8 cellular contexts compared by ENCODE assay signal in genomic region chr21:41167348-41168342, GRCh38. TPM values are rescaled to one million over a fixed set of nuclear protein-coding genes. Genes with fewer than 3 reads are reported as not detected.
DNase-seq lines count a peak whose midpoint lies in the region; ATAC-seq, FAIRE-seq and TF ChIP-seq lines count a peak whose summit lies in the region.

Gene BACE2, plus strand, starts transcription at chr21:41168160. Its CDS starts 104 bp downstream, at chr21:41168264.

- BruUV-seq in Panc1 (replicated peaks; lab: Mats Ljungman, UMichigan), result no TSS peak

- TF ChIP-seq POLR2A in heart left ventricle (IDR thresholded peaks at IDR 0.05), result peak in 1 of 2 donors; percentile 33

- H3K27me3 ChIP-seq in Panc1 (ENCODE audit: control insufficient read depth, insufficient read depth, low read length) (no peaks in the 10 kb centered on the region), heart left ventricle (peaks cover 0 to 15% (median 0%) of the 10 kb centered on the region in 9 donors), parathyroid adenoma (ENCODE audit: control insufficient read depth, insufficient read depth, low read length) (no peaks in the 10 kb centered on the region), aorta (ENCODE audit: control insufficient read depth in 1 of 2, insufficient read depth in 2 of 2, low read length in 1 of 2) (no peaks in the 10 kb centered on the region)

- H3K9me3 ChIP-seq in Panc1 (ENCODE audit: control insufficient read depth, insufficient read depth, low read depth, low read length) (no peaks in the 10 kb centered on the region), heart left ventricle (no peaks in the 10 kb centered on the region), parathyroid adenoma (ENCODE audit: control insufficient read depth, low read length) (no peaks in the 10 kb centered on the region), aorta (ENCODE audit: control insufficient read depth, low read length) (no peaks in the 10 kb centered on the region)

- peak within 1 kb of the TSS; percentile 89 for H3K4me2 ChIP-seq in parathyroid adenoma (ENCODE audit: low read length)

- no peak within 1 kb of the TSS for H3K9ac ChIP-seq in parathyroid adenoma

- DNase-seq in DMS 273 treated with DMSO at 0.1 percent for 48 hours (lab: John Stamatoyannopoulos, UW), result peak; percentile 13
- DNase-seq in HFF-Myc (ENCODE audit: extremely low read depth, low read depth), result no peak
- DNase-seq in Panc1 (ENCODE audit: low read depth, low spot score), result no peak
- peak; percentile 6 for DNase-seq in amniotic epithelial cell (ENCODE audit: low read depth)
- DNase-seq in heart left ventricle, result peak; percentile 85 to 88 (median 87)
- peak; percentile 90 to 94 for DNase-seq in aorta
- DNase-seq in HTR-8/SVneo (ENCODE audit: insufficient read length, low spot score), result no peak

- 1 to 2% (median 1%) methylated on average over 30 to 111 of the region's 111 CpGs for WGBS in heart left ventricle, 4 donors
- 0 to 1% methylated on average over 59 to 111 of the region's 111 CpGs for WGBS in aorta, 2 donors

- in situ Hi-C loops in Panc1 (cut with HindIII; ENCODE audit: low pct_unique_long_range_greater_than_20kb, low sequenced_read_pairs), result no loop called here

- H3K27ac ChIP-seq in Panc1 (ENCODE audit: low read length) (peak within 1 kb of the TSS; percentile 54; the same call in 1 of the 2 replicates), heart left ventricle (peak within 1 kb of the TSS; percentile 81 to 98 (median 90)), parathyroid adenoma (peak within 1 kb of the TSS; percentile 65), aorta (ENCODE audit: low read depth in 1 of 2, low read length in 2 of 2) (peak within 1 kb of the TSS; percentile 49 to 85)

- POLR2A ChIA-PET in Panc1 (lab: Charles Lee), result no interaction called here

- ATAC-seq in Panc1, result peak; percentile 95
- ATAC-seq in heart left ventricle, result peak; percentile 58 to 91 (median 86)
- peak; percentile 89 for ATAC-seq in aorta (ENCODE audit: low FRiP score)

- intact Hi-C loops in Panc1 (cut with micrococcal nuclease; ENCODE audit: unreplicated experiment), result no loop called here
- intact Hi-C loops in heart left ventricle (cut with DNase I), result loop anchor here in 2 of 10 donors (10.0 kb wide), 1 partner anchor 197 kb away; the partner anchor contains the start of gene MX2 (in 2 of the 2)
- intact Hi-C loops in aorta (cut with DNase I), result loop anchor here (2.0 to 5.0 kb wide), 4 partner anchors 70 to 255 kb away; no protein-coding TSS in a partner anchor

- peaks cover 6% of the 10 kb centered on the region for H3K4me1 ChIP-seq in Panc1 (ENCODE audit: control insufficient read depth, insufficient read depth, low read length)
- H3K4me1 ChIP-seq in heart left ventricle, result peaks cover 0 to 41% (median 20%) of the 10 kb centered on the region in 12 donors
- no peaks in the 10 kb centered on the region for H3K4me1 ChIP-seq in parathyroid adenoma
- no peaks in the 10 kb centered on the region for H3K4me1 ChIP-seq in aorta (ENCODE audit: control insufficient read depth in 1 of 2, insufficient read depth in 2 of 2, low read length in 2 of 2)

- TF ChIP-seq CTCF in HFF-Myc (IDR thresholded peaks at IDR 0.05; ENCODE audit: low read depth, low read length, missing control alignments), result peak; percentile 39
- peak; percentile 80 for TF ChIP-seq CTCF in Panc1 (IDR thresholded peaks at IDR 0.05)
- TF ChIP-seq CTCF in heart left ventricle (IDR thresholded peaks at IDR 0.05), result peak; percentile 32 to 87 (median 66)
- peak; percentile 50 for TF ChIP-seq CTCF in parathyroid adenoma (IDR thresholded peaks at IDR 0.05)

- no peaks in the 10 kb centered on the region for H3K36me3 ChIP-seq in Panc1 (ENCODE audit: control insufficient read depth, insufficient read depth, low read length)
- no peaks in the 10 kb centered on the region for H3K36me3 ChIP-seq in heart left ventricle
- H3K36me3 ChIP-seq in parathyroid adenoma (ENCODE audit: control insufficient read depth, insufficient read depth, low read length), result no peaks in the 10 kb centered on the region
- H3K36me3 ChIP-seq in aorta (ENCODE audit: control insufficient read depth in 1 of 2, insufficient read depth in 2 of 2, low read length in 1 of 2), result no peaks in the 10 kb centered on the region

- H2AFZ ChIP-seq in parathyroid adenoma, result peak within 1 kb of the TSS; percentile 85

- H3K79me2 ChIP-seq in parathyroid adenoma, result no peaks in the 10 kb centered on the region

- no peak for FAIRE-seq in HTR-8/SVneo (lab: Jason Lieb, UNC)

- H3K4me3 ChIP-seq in HFF-Myc (replicated peaks; ENCODE audit: low read depth, low read length) (peak within 1 kb of the TSS; percentile 76), Panc1 (ENCODE audit: low read depth in 2 of 2, low read length in 2 of 2) (peak within 1 kb of the TSS; percentile 54 to 59), heart left ventricle (peak within 1 kb of the TSS; percentile 64 to 98 (median 76)), parathyroid adenoma (ENCODE audit: low read depth, low read length) (peak within 1 kb of the TSS; percentile 82), aorta (ENCODE audit: low read length in 2 of 2) (peak within 1 kb of the TSS; percentile 94 to 97)

- CTCF ChIA-PET in Panc1 (lab: Charles Lee), result interaction anchor here (0.6 kb wide), 1 partner anchor 601 kb away, joined by 3 read pairs; no protein-coding TSS in a partner anchor

RNA-seq across cellular contexts. Expression of gene BACE2, which starts in this region (rescaled TPM):
- total RNA-seq in Panc1 (2021; ENCODE audit: unreplicated experiment) (16.3 TPM), heart left ventricle (10 to 100 TPM; 10.3 to 30.3 (median 15.6) TPM), aorta (100 to 1,000 TPM in 1 of 2 donors, 10 to 100 TPM in 1; 80.4 to 151 TPM)
- 17.8 TPM for polyA plus RNA-seq in Panc1 (2012; ENCODE audit: insufficient read length)
- polyA plus RNA-seq in heart left ventricle (10 to 100 TPM in 1 of 2 donors, 1 to 10 TPM in 1; 3.8 to 21.9 TPM), aorta (10 to 100 TPM; 26.2 to 53.3 TPM)

Comparison
In these comparisons a context has a peak if more than half of its experiments do, and no peak if none do; other contexts are left out.
1. DNase-seq: peak in DMS 273 treated with DMSO at 0.1 percent for 48 hours (single experiment), amniotic epithelial cell (single experiment), heart left ventricle (5 of 5) and aorta (2 of 2); none in HFF-Myc (single experiment), Panc1 (single experiment) and HTR-8/SVneo (single experiment).
2. Peak in every context shown above with its lines, with median percentiles within 50 percentile points of each other: H3K4me3 ChIP-seq, CTCF ChIP-seq, ATAC-seq and H3K27ac ChIP-seq.